In the genomic region with DNA sequence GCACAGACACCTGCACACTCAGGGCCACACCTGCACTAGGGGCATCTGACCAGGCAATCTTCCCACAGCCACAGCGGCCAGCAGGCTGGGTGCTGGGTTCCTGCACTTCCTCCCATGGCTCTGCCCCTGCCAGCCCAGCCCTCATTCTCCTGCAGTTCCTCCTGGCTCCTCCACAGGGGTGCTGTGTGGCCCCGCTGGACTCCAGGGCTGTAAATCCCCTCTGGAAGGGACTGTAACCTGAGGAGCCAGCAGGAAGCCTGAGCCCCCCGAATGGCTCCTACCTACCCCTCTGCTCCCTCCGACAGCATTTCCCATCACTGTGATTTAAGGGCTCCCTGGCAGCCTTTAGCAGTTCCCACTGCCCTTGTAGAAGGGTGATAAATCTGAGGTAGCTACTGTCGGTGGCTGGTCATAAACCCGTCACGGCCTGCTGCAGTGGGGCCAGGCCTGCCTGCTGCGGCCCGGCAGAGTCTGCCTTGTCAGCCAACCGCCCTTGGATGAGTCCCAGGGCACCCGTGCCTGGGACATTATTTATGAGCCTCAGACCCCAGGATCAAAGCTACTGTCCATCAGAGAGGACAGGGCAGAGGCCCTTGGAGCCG, we compare ENCODE assay signal across 18 cellular contexts. TPM values are rescaled to one million over a fixed set of nuclear protein-coding genes. Genes with fewer than 3 reads are reported as not detected.
A peak's percentile ranks its signal among the peaks of the same experiment; 100 is the strongest.
DNase-seq lines count a peak whose midpoint lies in the region; ATAC-seq and TF ChIP-seq lines count a peak whose summit lies in the region.
"Had no signal": no experiment of that assay in that cellular context is flagged by ENCODE, and none has a peak within 500 bp of the region (broad histone marks: within the 10 kb centered on the region; RNA-seq: fewer than 3 reads in every experiment).

No MANE protein-coding gene starts in this region.

- no peaks in the 10 kb centered on the region for H3K36me3 ChIP-seq in muscle layer of colon (ENCODE audit: insufficient read depth, low read length)
- no peaks in the 10 kb centered on the region for H3K36me3 ChIP-seq in PC-3 (ENCODE audit: low read depth, low read length)
- H3K36me3 ChIP-seq: Peyer's patch had no signal

- BruUV-seq in PC-3 (replicated peaks; lab: Mats Ljungman, UMichigan) = no TSS peak

- peaks cover 10% of the 10 kb centered on the region for H3K9me3 Mint-ChIP-seq in activated naive CD4-positive, alpha-beta T cell treated with anti-CD3 and anti-CD28 coated beads, Interleukin-2, amount 10 ng/mL, durations not matched to agents 7 days and 5 days
- peaks cover 6% of the 10 kb centered on the region for H3K9me3 Mint-ChIP-seq in stimulated activated effector memory CD8-positive, alpha-beta T cell treated with anti-CD3 and anti-CD28 coated beads, Interleukin-12 subunit alpha, Interleukin-12 subunit beta, amount 100 ng/mL, for 72 hours

- H3K9ac ChIP-seq in muscle layer of colon (ENCODE audit: low read length) (no peak overlapping the region), PC-3 (ENCODE audit: low read length) (no peak overlapping the region)

- no peaks in the 10 kb centered on the region for H3K9me2 ChIP-seq in PC-3 (replicated peaks; ENCODE audit: low read length)

- intact Hi-C loops in PC-3 (cut with micrococcal nuclease) = no loop called here

- no peak overlapping the region for H2AFZ ChIP-seq in PC-3 (ENCODE audit: low read length)

- peaks cover 3% of the 10 kb centered on the region for H3K36me3 Mint-ChIP-seq in activated naive CD4-positive, alpha-beta T cell treated with anti-CD3 and anti-CD28 coated beads, Interleukin-2, amount 10 ng/mL, durations not matched to agents 7 days and 5 days
- H3K36me3 Mint-ChIP-seq in T-helper 17 cell (ENCODE audit: low read depth) = peaks cover 2% of the 10 kb centered on the region
- peaks cover 26% of the 10 kb centered on the region for H3K36me3 Mint-ChIP-seq in stimulated activated effector memory CD8-positive, alpha-beta T cell treated with anti-CD3 and anti-CD28 coated beads, Interleukin-12 subunit alpha, Interleukin-12 subunit beta, amount 100 ng/mL, for 72 hours
- H3K36me3 Mint-ChIP-seq: IgD-negative memory B cell had no signal

- peak; percentile 1 for DNase-seq in activated naive CD4-positive, alpha-beta T cell treated with anti-CD3 and anti-CD28 coated beads, Interleukin-2, amount 10 ng/mL, durations not matched to agents 7 days and 5 days
- no peak for DNase-seq in activated naive CD4-positive, alpha-beta T cell (lab: John Stamatoyannopoulos, UW)
- no peak for DNase-seq in T-helper 17 cell
- DNase-seq in stimulated activated effector memory CD8-positive, alpha-beta T cell treated with anti-CD3 and anti-CD28 coated beads, Interleukin-12 subunit alpha, Interleukin-12 subunit beta, amount 100 ng/mL, for 72 hours (ENCODE audit: low spot score in 2 of 2) = no peak
- DNase-seq in PC-3 = no peak
- no peak for DNase-seq in EL
- DNase-seq in omental fat pad (ENCODE audit: low spot score) = no peak
- DNase-seq: CD4-positive, alpha-beta T cell; HCEC 1CT; NCI-H1417; NCI-H2029 treated with DMSO at 0.1 percent for 48 hours; NCI-H510A; SIG-M5 had no signal

- H3K4me1 Mint-ChIP-seq in activated naive CD4-positive, alpha-beta T cell treated with anti-CD3 and anti-CD28 coated beads, Interleukin-2, amount 10 ng/mL, durations not matched to agents 7 days and 5 days = no peaks in the 10 kb centered on the region
- H3K4me1 Mint-ChIP-seq in T-helper 17 cell = no peaks in the 10 kb centered on the region
- peaks cover 10% of the 10 kb centered on the region for H3K4me1 Mint-ChIP-seq in stimulated activated effector memory CD8-positive, alpha-beta T cell treated with anti-CD3 and anti-CD28 coated beads, Interleukin-12 subunit alpha, Interleukin-12 subunit beta, amount 100 ng/mL, for 72 hours
- H3K4me1 Mint-ChIP-seq: B cell had no signal

- H3K27ac Mint-ChIP-seq in activated naive CD4-positive, alpha-beta T cell treated with anti-CD3 and anti-CD28 coated beads, Interleukin-2, amount 10 ng/mL, durations not matched to agents 7 days and 5 days = peak overlapping the region; percentile 46
- H3K27ac Mint-ChIP-seq in T-helper 17 cell = peak overlapping the region; percentile 24
- peak overlapping the region; percentile 94 for H3K27ac Mint-ChIP-seq in stimulated activated effector memory CD8-positive, alpha-beta T cell treated with anti-CD3 and anti-CD28 coated beads, Interleukin-12 subunit alpha, Interleukin-12 subunit beta, amount 100 ng/mL, for 72 hours
- H3K27ac Mint-ChIP-seq: B cell; CD4-positive, alpha-beta T cell; IgD-negative memory B cell had no signal

- H3K27me3 Mint-ChIP-seq in activated naive CD4-positive, alpha-beta T cell treated with anti-CD3 and anti-CD28 coated beads, Interleukin-2, amount 10 ng/mL, durations not matched to agents 7 days and 5 days = peaks cover 30% of the 10 kb centered on the region
- peaks cover 31% of the 10 kb centered on the region for H3K27me3 Mint-ChIP-seq in T-helper 17 cell

- no peak for ATAC-seq in T-helper 17 cell
- ATAC-seq in stimulated activated effector memory CD8-positive, alpha-beta T cell treated with anti-CD3 and anti-CD28 coated beads, Interleukin-12 subunit alpha, Interleukin-12 subunit beta, amount 100 ng/mL, for 72 hours = no peak
- no peak for ATAC-seq in PC-3
- no peak for ATAC-seq in omental fat pad (ENCODE audit: low FRiP score)

- H3K4me3 ChIP-seq in muscle layer of colon (ENCODE audit: low read depth in 1 of 2, low read length in 2 of 2) = no peak overlapping the region
- H3K4me3 ChIP-seq in PC-3 (ENCODE audit: low read length) = no peak overlapping the region
- H3K4me3 ChIP-seq: Peyer's patch had no signal

- POLR2A ChIA-PET in PC-3 (lab: Charles Lee; ENCODE audit: unreplicated experiment) = no interaction called here

- no peaks in the 10 kb centered on the region for H4K20me1 ChIP-seq in PC-3 (ENCODE audit: low read length)

- H3K4me3 Mint-ChIP-seq in activated naive CD4-positive, alpha-beta T cell treated with anti-CD3 and anti-CD28 coated beads, Interleukin-2, amount 10 ng/mL, durations not matched to agents 7 days and 5 days = no peak overlapping the region
- H3K4me3 Mint-ChIP-seq in T-helper 17 cell = no peak overlapping the region
- H3K4me3 Mint-ChIP-seq in stimulated activated effector memory CD8-positive, alpha-beta T cell treated with anti-CD3 and anti-CD28 coated beads, Interleukin-12 subunit alpha, Interleukin-12 subunit beta, amount 100 ng/mL, for 72 hours = peak overlapping the region; percentile 16
- H3K4me3 Mint-ChIP-seq: B cell; CD4-positive, alpha-beta T cell; IgD-negative memory B cell had no signal

- H3K27ac ChIP-seq in muscle layer of colon (ENCODE audit: low read depth, low read length) = peak overlapping the region; percentile 14
- no peak overlapping the region for H3K27ac ChIP-seq in PC-3 (ENCODE audit: low read length)
- H3K27ac ChIP-seq: Peyer's patch had no signal

- H3K27me3 ChIP-seq in muscle layer of colon (ENCODE audit: control insufficient read depth in 1 of 2, insufficient read depth in 2 of 2, low read length in 2 of 2) = no peaks in the 10 kb centered on the region
- H3K27me3 ChIP-seq in PC-3 (ENCODE audit: low read length) = no peaks in the 10 kb centered on the region
- H3K27me3 ChIP-seq: Peyer's patch had no signal

- no peaks in the 10 kb centered on the region for H3K9me3 ChIP-seq in T-helper 17 cell (ENCODE audit: control insufficient read depth, low read length, poor library complexity, severe bottlenecking)
- no peaks in the 10 kb centered on the region for H3K9me3 ChIP-seq in muscle layer of colon (ENCODE audit: low read length)
- no peaks in the 10 kb centered on the region for H3K9me3 ChIP-seq in PC-3 (ENCODE audit: low read length)

- TF ChIP-seq CTCF in PC-3 (conservative IDR thresholded peaks at IDR 0.05; ENCODE audit: low read depth, low read length) (no peak), omental fat pad (IDR thresholded peaks at IDR 0.05) (no peak)

- peaks cover 22% of the 10 kb centered on the region for H3K4me1 ChIP-seq in muscle layer of colon (ENCODE audit: insufficient read depth, low read length)
- no peaks in the 10 kb centered on the region; the same call in 1 of the 2 replicates for H3K4me1 ChIP-seq in PC-3 (ENCODE audit: insufficient read depth, low read length)
- H3K4me1 ChIP-seq: Peyer's patch had no signal

- no peak overlapping the region for H3K4me2 ChIP-seq in PC-3 (ENCODE audit: low read length)

- CTCF ChIA-PET in activated naive CD4-positive, alpha-beta T cell treated with anti-CD3 and anti-CD28 coated beads, Interleukin-2, amount 10 ng/mL, durations not matched to agents 7 days and 5 days (lab: Charles Lee) = no interaction called here
- CTCF ChIA-PET in PC-3 (lab: Charles Lee) = no interaction called here

- H3F3A ChIP-seq in PC-3 (ENCODE audit: low read length, unreplicated experiment) = no peaks in the 10 kb centered on the region

- no peaks in the 10 kb centered on the region for H3K79me2 ChIP-seq in PC-3 (ENCODE audit: low read length)

RNA-seq across cellular contexts. Expression of a gene that starts 8.8 kb away (rescaled TPM):
- total RNA-seq in T-helper 17 cell (not detected), PC-3 (2014; rRNA removed) (0.07 TPM in 1 of 2 replicates, not detected in the other), omental fat pad (under 1 TPM in 2 of 4 donors, not detected in 2; 0.46 to 0.63 TPM)
- total RNA-seq: B cell; CD4-positive, alpha-beta T cell; HT-29; Peyer's patch had no signal

RNA-seq across cellular contexts. Expression of a gene that starts 29.2 kb away (rescaled TPM):
- not detected for total RNA-seq in T-helper 17 cell
- not detected in 2 replicates for total RNA-seq in PC-3 (2014; rRNA removed)
- total RNA-seq in omental fat pad = under 1 TPM in 3 of 4 donors, not detected in 1; 0.06 to 0.19 (median 0.12) TPM
- total RNA-seq: B cell; CD4-positive, alpha-beta T cell; HT-29 had no signal

RNA-seq across cellular contexts. Expression of a gene that starts 50.6 kb away (rescaled TPM):
- total RNA-seq in T-helper 17 cell (not detected), PC-3 (2014; rRNA removed) (not detected in 2 replicates), omental fat pad (not detected)
- total RNA-seq: B cell; CD4-positive, alpha-beta T cell; HT-29; Peyer's patch had no signal

Comparison
In these comparisons a context has a peak if more than half of its experiments do, and no peak if none do; other contexts are left out.
1. H3K27ac Mint-ChIP-seq: peak in every context shown above with its lines; median percentile 94 in stimulated activated effector memory CD8-positive, alpha-beta T cell treated with anti-CD3 and anti-CD28 coated beads, Interleukin-12 subunit alpha, Interleukin-12 subunit beta, amount 100 ng/mL, for 72 hours; 46 in activated naive CD4-positive, alpha-beta T cell treated with anti-CD3 and anti-CD28 coated beads, Interleukin-2, amount 10 ng/mL, durations not matched to agents 7 days and 5 days; 24 in T-helper 17 cell.